ENCODE assay signal across 26 cellular contexts in the genomic region with DNA sequence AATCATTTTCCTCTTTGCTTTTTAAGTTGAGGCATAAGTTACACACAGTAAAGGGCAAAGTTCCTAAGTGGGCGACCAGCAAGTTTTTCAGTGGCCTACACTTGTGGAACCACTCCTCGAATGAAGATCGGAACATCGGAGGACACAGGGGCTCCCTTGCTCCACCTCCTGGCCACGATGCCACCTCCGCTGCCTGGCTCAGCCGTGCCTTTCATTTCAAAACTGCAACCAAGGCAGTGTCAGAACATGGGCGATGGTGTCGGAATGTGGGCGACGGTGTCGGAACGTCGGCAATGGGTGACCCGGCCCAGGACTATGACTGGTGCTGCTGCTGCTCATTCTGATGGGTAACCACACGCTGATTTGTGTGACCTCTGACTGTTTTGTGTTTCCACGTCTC. TPM values are rescaled to one million over a fixed set of nuclear protein-coding genes. Genes with fewer than 3 reads are reported as not detected.
DNase-seq lines count a peak whose midpoint lies in the region; ATAC-seq, FAIRE-seq and TF ChIP-seq lines count a peak whose summit lies in the region.
"Had no signal": no experiment of that assay in that cellular context is flagged by ENCODE, and none has a peak within 500 bp of the region (broad histone marks: within the 10 kb centered on the region; RNA-seq: fewer than 3 reads in every experiment).

No MANE protein-coding gene starts in this region.

- no peaks in the 10 kb centered on the region for H4K20me1 ChIP-seq in DND-41 (ENCODE audit: insufficient read depth, low read length)
- no peaks in the 10 kb centered on the region for H4K20me1 ChIP-seq in OCI-LY1 (ENCODE audit: insufficient read depth, low read length)
- H4K20me1 ChIP-seq: BLaER1 treated with 17β-estradiol and CSF1 and Interleukin-3, amounts not matched to agents 10 nM and 100 nM had no signal

- POLR2A ChIA-PET in A673 (lab: Charles Lee; ENCODE audit: low non-redundant PET) = no interaction called here

- H3K27ac ChIP-seq in A673 (ENCODE audit: low read depth, low read length, poor library complexity, severe bottlenecking) = no peak overlapping the region
- no peak overlapping the region for H3K27ac ChIP-seq in DND-41 (ENCODE audit: low read length)
- no peak overlapping the region for H3K27ac ChIP-seq in OCI-LY1 (ENCODE audit: low read depth, low read length, poor library complexity, severe bottlenecking)
- H3K27ac ChIP-seq: adrenal gland; BLaER1 treated with 17β-estradiol and CSF1 and Interleukin-3, amounts not matched to agents 10 nM and 100 nM; left lung; pancreas had no signal

- ATAC-seq in DND-41 (ENCODE audit: insufficient read depth, low read depth) = no peak
- ATAC-seq in left ventricle myocardium superior = peak; percentile 80
- no peak for ATAC-seq in GM18868 (IDR thresholded peaks at IDR 0.05; ENCODE audit: unreplicated experiment)
- ATAC-seq: activated T-helper 17 cell treated with anti-CD3 and anti-CD28 coated beads, Interleukin-2, amount 50 U/mL, for 72 hours; left lung; pancreas had no signal

- intact Hi-C loops in A673 (cut with micrococcal nuclease; ENCODE audit: unreplicated experiment) (no loop called here), left ventricle myocardium superior (cut with micrococcal nuclease) (no loop called here)

- H2AFZ ChIP-seq in DND-41 (ENCODE audit: low read depth, low read length) (no peak overlapping the region), OCI-LY1 (ENCODE audit: low read length) (no peak overlapping the region)

- H3K9me3 ChIP-seq in A673 (ENCODE audit: low read depth, low read length, poor library complexity, severe bottlenecking) = no peaks in the 10 kb centered on the region
- no peaks in the 10 kb centered on the region for H3K9me3 ChIP-seq in DND-41 (ENCODE audit: insufficient read depth, low read length, severe bottlenecking)
- no peaks in the 10 kb centered on the region for H3K9me3 ChIP-seq in OCI-LY1 (ENCODE audit: low read length)
- H3K9me3 ChIP-seq: adrenal gland; BLaER1 treated with 17β-estradiol and CSF1 and Interleukin-3, amounts not matched to agents 10 nM and 100 nM; Caco-2; left lung; pancreas had no signal

- H3K36me3 ChIP-seq in A673 (ENCODE audit: insufficient read depth, low read length, poor library complexity, severe bottlenecking) (no peaks in the 10 kb centered on the region), DND-41 (ENCODE audit: insufficient read depth, low read length) (no peaks in the 10 kb centered on the region), OCI-LY1 (ENCODE audit: insufficient read depth, low read length) (no peaks in the 10 kb centered on the region)
- H3K36me3 ChIP-seq: adrenal gland; BLaER1 treated with 17β-estradiol and CSF1 and Interleukin-3, amounts not matched to agents 10 nM and 100 nM; left lung; pancreas had no signal

- TF ChIP-seq CTCF in A673 (conservative IDR thresholded peaks at IDR 0.05; ENCODE audit: low read depth, low read length) (peak; percentile 27; the same call in 1 of the 2 replicates), DND-41 (IDR thresholded peaks at IDR 0.05; ENCODE audit: borderline replicate concordance, extremely low read depth, low read length, poor library complexity, severe bottlenecking) (peak; percentile 47), OCI-LY1 (IDR thresholded peaks at IDR 0.05; ENCODE audit: low read length) (peak; percentile 44)

- H3K4me2 ChIP-seq in DND-41 (ENCODE audit: insufficient read depth, low read length) (no peak overlapping the region), OCI-LY1 (ENCODE audit: low read length) (no peak overlapping the region)

- H3K9me2 ChIP-seq in OCI-LY1 (ENCODE audit: low read depth, low read length) = no peaks in the 10 kb centered on the region

- no peaks in the 10 kb centered on the region for H3K79me2 ChIP-seq in DND-41 (ENCODE audit: insufficient read depth, low read length)
- H3K79me2 ChIP-seq in OCI-LY1 (ENCODE audit: insufficient read depth, low read length) = no peaks in the 10 kb centered on the region

- no peaks in the 10 kb centered on the region for H3K4me1 ChIP-seq in A673 (ENCODE audit: insufficient read depth, low read length, poor library complexity, severe bottlenecking)
- peaks cover 10% of the 10 kb centered on the region for H3K4me1 ChIP-seq in DND-41 (ENCODE audit: insufficient read depth, low read length)
- H3K4me1 ChIP-seq in OCI-LY1 (ENCODE audit: insufficient read depth, low read length, severe bottlenecking) = no peaks in the 10 kb centered on the region
- H3K4me1 ChIP-seq: adrenal gland, Caco-2, left lung, pancreas had no signal

- CTCF ChIA-PET in A673 (lab: Charles Lee) = no interaction called here

- no peak for FAIRE-seq in urothelium cell line (lab: Jason Lieb, UNC)
- FAIRE-seq: pancreas, small intestine had no signal

- peaks cover 41% of the 10 kb centered on the region for H3K27me3 ChIP-seq in A673 (replicated peaks; ENCODE audit: insufficient read depth, low read depth, low read length, poor library complexity)
- H3K27me3 ChIP-seq in DND-41 (ENCODE audit: insufficient read depth, low read length, poor library complexity) = no peaks in the 10 kb centered on the region
- H3K27me3 ChIP-seq in OCI-LY1 (ENCODE audit: insufficient read depth, low read length) = no peaks in the 10 kb centered on the region
- H3K27me3 ChIP-seq: adrenal gland, pancreas had no signal

- H3K9ac ChIP-seq in DND-41 (ENCODE audit: low read depth, low read length) = no peak overlapping the region
- no peak overlapping the region for H3K9ac ChIP-seq in OCI-LY1 (ENCODE audit: low read length)
- H3K9ac ChIP-seq: BLaER1 treated with 17β-estradiol and CSF1 and Interleukin-3, amounts not matched to agents 10 nM and 100 nM had no signal

- no peak for DNase-seq in A673 (ENCODE audit: low spot score)
- no peak for DNase-seq in DND-41
- DNase-seq in left ventricle myocardium superior = peak; percentile 56
- no peak for DNase-seq in urothelium cell line (ENCODE audit: low spot score)
- DNase-seq in HK-2 (ENCODE audit: unreplicated experiment) = no peak
- DNase-seq: activated CD4-positive, alpha-beta T cell treated with anti-CD3 and anti-CD28 coated beads, Interleukin-2, amount 50 U/mL, for 48 hours; activated CD4-positive, CD25-positive, alpha-beta regulatory T cell treated with anti-CD3 and anti-CD28 coated beads, Interleukin-2, amount 50 U/mL, for 72 hours; activated naive CD4-positive, alpha-beta T cell treated with anti-CD3 and anti-CD28 coated beads, Interleukin-2, amount 10 ng/mL, durations not matched to agents 7 days and 5 days; adrenal gland; Caco-2; DMS53; erythroblast; left lung; NCI-H1105 treated with DMSO at 0.1 percent for 48 hours; NCI-H1930; NCI-H524 treated with DMSO at 0.1 percent for 48 hours; retina; small intestine; stimulated activated CD4-positive, alpha-beta T cell treated with anti-CD3 and anti-CD28 coated beads, Interleukin-1b, Interleukin-23, amount 100 ng/mL, for 48 hours; T-helper 2 cell had no signal

- BruUV-seq in A673 (replicated peaks; lab: Mats Ljungman, UMichigan) = no TSS peak

- H3F3A ChIP-seq in OCI-LY1 (ENCODE audit: insufficient read depth, low read length) = no peaks in the 10 kb centered on the region

- H3K4me3 ChIP-seq in A673 (ENCODE audit: low read depth, low read length, poor library complexity, severe bottlenecking) = no peak overlapping the region
- H3K4me3 ChIP-seq in DND-41 (ENCODE audit: low read depth in 1 of 2, low read length in 2 of 2) = no peak overlapping the region
- no peak overlapping the region for H3K4me3 ChIP-seq in OCI-LY1 (ENCODE audit: low read depth, low read length, poor library complexity, severe bottlenecking)
- H3K4me3 ChIP-seq: adrenal gland; BLaER1 treated with 17β-estradiol and CSF1 and Interleukin-3, amounts not matched to agents 10 nM and 100 nM; left lung; pancreas had no signal

RNA-seq across cellular contexts. Expression of gene VIPR2, which starts 9.6 kb away (rescaled TPM):
- total RNA-seq in A673 (2021) = not detected in 2 replicates
- 21.3 TPM for total RNA-seq in left ventricle myocardium superior
- total RNA-seq: Caco-2, G401 had no signal

Comparison
In these comparisons a context has a peak if more than half of its experiments do, and no peak if none do; other contexts are left out.
1. RNA of gene VIPR2, which starts 9.6 kb away (total RNA-seq): 21.3 TPM in left ventricle myocardium superior (single experiment); not detected in A673; every median in the first group is over 10 times any median in the second.
2. Peak in every context shown above with its lines, with median percentiles within 50 percentile points of each other: CTCF ChIP-seq.